22 cellular contexts compared by ENCODE assay signal in genomic region chr9:129033216-129033615, GRCh38.
"Had no signal": no experiment of that assay in that cellular context is flagged by ENCODE, and none has a peak within 500 bp of the region (broad histone marks: within the 10 kb centered on the region; RNA-seq: fewer than 3 reads in every experiment).

No MANE protein-coding gene starts in this region.

- DNase-seq: dorsolateral prefrontal cortex; effector CD4-positive, alpha-beta T cell; foreskin fibroblast; gastrocnemius medialis; head of caudate nucleus; mesenchymal stem cell; mucosa of descending colon; naive B cell; sigmoid colon; stimulated activated CD4-positive, alpha-beta T cell treated with anti-CD3 and anti-CD28 coated beads, Interleukin-15, amount 100 ng/mL, for 24 hours; stimulated activated CD4-positive, alpha-beta T cell treated with anti-CD3 and anti-CD28 coated beads, Interleukin-2, amount 100 ng/mL, for 48 hours; stimulated activated naive CD4-positive, alpha-beta T cell; stimulated activated naive CD8-positive, alpha-beta T cell treated with anti-CD3 and anti-CD28 coated beads, Interleukin-15, amount 100 ng/mL, for 72 hours; transverse colon; upper lobe of right lung; uterus had no signal

- ATAC-seq: esophagus mucosa; gastrocnemius medialis; left lobe of liver; mucosa of descending colon; natural killer cell treated with Interleukin-12 subunit alpha and Interleukin-12 subunit beta and Interleukin-15 and Interleukin-18, amount 100 ng/mL, for 72 hours; right cardiac atrium; stimulated activated naive CD8-positive, alpha-beta T cell treated with anti-CD3 and anti-CD28 coated beads, Interleukin-15, amount 100 ng/mL, for 72 hours; upper lobe of right lung had no signal

- H3K27me3 ChIP-seq: dorsolateral prefrontal cortex, gastrocnemius medialis, sigmoid colon, suprapubic skin, transverse colon, upper lobe of right lung, uterus had no signal

- H3K36me3 ChIP-seq: gastrocnemius medialis, prostate gland, sigmoid colon, suprapubic skin, transverse colon, upper lobe of right lung, uterus had no signal

- H3K9me3 ChIP-seq: gastrocnemius medialis, mucosa of descending colon, prostate gland, sigmoid colon, suprapubic skin, transverse colon, upper lobe of right lung, uterus had no signal

- H3K27ac ChIP-seq: dorsolateral prefrontal cortex, gastrocnemius medialis, prostate gland, sigmoid colon, suprapubic skin, transverse colon, upper lobe of right lung, uterus had no signal

- H3K4me3 ChIP-seq: dorsolateral prefrontal cortex, gastrocnemius medialis, mucosa of descending colon, prostate gland, sigmoid colon, suprapubic skin, transverse colon, upper lobe of right lung, uterus had no signal
